1 cellular context compared by ENCODE assay signal in the genomic region with DNA sequence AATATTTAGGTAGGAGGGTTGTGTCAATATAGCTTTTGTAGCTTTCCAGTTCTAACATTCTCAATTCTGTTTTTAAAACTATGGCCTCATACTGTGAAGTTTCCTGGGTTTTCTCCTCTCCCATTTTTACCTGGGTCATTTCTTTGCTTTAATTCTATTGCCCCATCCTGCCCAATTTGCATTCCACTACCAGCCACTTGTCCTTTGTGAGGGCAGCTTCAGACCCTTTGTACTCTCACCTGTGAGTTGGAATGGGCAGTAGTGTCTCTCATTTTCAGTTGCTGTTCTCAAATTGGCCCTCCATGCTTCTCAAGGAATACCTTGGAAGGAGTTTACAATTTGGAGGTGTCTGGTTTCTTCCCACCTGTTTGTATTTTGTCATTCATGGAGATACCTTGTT.
TF ChIP-seq lines count a peak whose summit lies in the region.

No MANE protein-coding gene starts in this region.

TF ChIP-seq in WTC11, 78 proteins besides CTCF, POLR2A, EP300 and RAD21 (continued from another document):
- no peak for TF ChIP-seq ARID4B (CRISPR knock-in tag; IDR thresholded peaks at IDR 0.05; ENCODE audit: borderline replicate concordance)
